Comparison of ENCODE assay signal across 17 cellular contexts in genomic region chr16:6122401-6122800, GRCh38.
DNase-seq lines count a peak whose midpoint lies in the region; ATAC-seq and TF ChIP-seq lines count a peak whose summit lies in the region.
"Had no signal": no experiment of that assay in that cellular context is flagged by ENCODE, and none has a peak within 500 bp of the region (broad histone marks: within the 10 kb centered on the region; RNA-seq: fewer than 3 reads in every experiment).

No MANE protein-coding gene starts in this region.

- H3K27me3 ChIP-seq in neural cell (ENCODE audit: insufficient read depth, low read depth, low read length): no peaks in the 10 kb centered on the region
- no peaks in the 10 kb centered on the region for H3K27me3 ChIP-seq in PC-3 (ENCODE audit: low read length)

- ATAC-seq in mucosa of descending colon (no peak), PC-3 (no peak)
- ATAC-seq: Panc1 had no signal

- H3K4me3 ChIP-seq in neural cell (ENCODE audit: low read length) (peak overlapping the region; percentile 16), mucosa of descending colon (no peak overlapping the region), PC-3 (ENCODE audit: low read length) (no peak overlapping the region)

- H3K9me3 ChIP-seq in neural cell (ENCODE audit: low read length): no peaks in the 10 kb centered on the region
- no peaks in the 10 kb centered on the region for H3K9me3 ChIP-seq in mucosa of descending colon
- no peaks in the 10 kb centered on the region for H3K9me3 ChIP-seq in PC-3 (ENCODE audit: low read length)

- no peak overlapping the region for H2AFZ ChIP-seq in neural cell (ENCODE audit: low read depth, low read length)
- no peak overlapping the region for H2AFZ ChIP-seq in PC-3 (ENCODE audit: low read length)

- H3K4me2 ChIP-seq in neural cell (ENCODE audit: low read length) (peak overlapping the region; percentile 29), PC-3 (ENCODE audit: low read length) (no peak overlapping the region)

- DNase-seq in NCI-H82 (lab: John Stamatoyannopoulos, UW): peak; percentile 57
- DNase-seq in NCI-H82 treated with DMSO at 0.1 percent for 48 hours (lab: John Stamatoyannopoulos, UW; ENCODE audit: unreplicated experiment): no peak
- no peak for DNase-seq in type B pancreatic cell (ENCODE audit: extremely low spot score, unreplicated experiment)
- no peak for DNase-seq in mucosa of descending colon
- DNase-seq in UCSD-AML1 (lab: John Stamatoyannopoulos, UW; ENCODE audit: unreplicated experiment): no peak
- DNase-seq in PC-3: no peak
- DNase-seq: C1 segment of cervical spinal cord, COR-L47, HCEC 1CT, KBM-7, NCI-H1092 treated with DMSO at 0.1 percent for 48 hours, NCI-H1694 treated with DMSO at 0.1 percent for 48 hours, SIG-M5 had no signal

- TF ChIP-seq EP300 in neural cell (conservative IDR thresholded peaks at IDR 0.05; ENCODE audit: poor library complexity, severe bottlenecking): peak; percentile 69

- CTCF ChIA-PET in PC-3 (lab: Charles Lee): no interaction called here

- no TSS peak for BruUV-seq in PC-3 (replicated peaks; lab: Mats Ljungman, UMichigan)

- TF ChIP-seq CTCF in brain (conservative IDR thresholded peaks at IDR 0.05) (no peak), neural cell (IDR thresholded peaks at IDR 0.05; ENCODE audit: poor library complexity, severe bottlenecking) (no peak), type B pancreatic cell (conservative IDR thresholded peaks at IDR 0.05) (no peak), mucosa of descending colon (IDR thresholded peaks at IDR 0.05) (no peak), PC-3 (conservative IDR thresholded peaks at IDR 0.05; ENCODE audit: low read depth, low read length) (no peak)

- H3K9ac ChIP-seq in neural cell (ENCODE audit: low read length) (peak overlapping the region; percentile 14), PC-3 (ENCODE audit: low read length) (no peak overlapping the region)

- H3K9me3 Mint-ChIP-seq in brain: peaks cover 0 to 5% (median 0%) of the 10 kb centered on the region in 5 experiments
- H3K9me3 Mint-ChIP-seq in type B pancreatic cell: peaks cover 6% of the 10 kb centered on the region

- H3K9me2 ChIP-seq in neural cell (ENCODE audit: insufficient read depth, low read length) (no peaks in the 10 kb centered on the region), PC-3 (replicated peaks; ENCODE audit: low read length) (no peaks in the 10 kb centered on the region)

- H3F3A ChIP-seq in neural cell (ENCODE audit: insufficient read depth, low read length, poor library complexity, severe bottlenecking) (peaks cover 5% of the 10 kb centered on the region), PC-3 (ENCODE audit: low read length, unreplicated experiment) (no peaks in the 10 kb centered on the region)

- H3K36me3 ChIP-seq in neural cell (ENCODE audit: insufficient read depth, low read length) (no peaks in the 10 kb centered on the region), mucosa of descending colon (ENCODE audit: low read depth) (no peaks in the 10 kb centered on the region), PC-3 (ENCODE audit: low read depth, low read length) (no peaks in the 10 kb centered on the region)

- no peak for TF ChIP-seq RAD21 in neural cell (conservative IDR thresholded peaks at IDR 0.05)

- H3K79me2 ChIP-seq in neural cell (replicated peaks; ENCODE audit: insufficient read depth, low read length) (no peaks in the 10 kb centered on the region), PC-3 (ENCODE audit: low read length) (no peaks in the 10 kb centered on the region)

- POLR2A ChIA-PET in PC-3 (lab: Charles Lee; ENCODE audit: unreplicated experiment): no interaction called here

- no peaks in the 10 kb centered on the region for H3K36me3 Mint-ChIP-seq in brain
- peaks cover 3% of the 10 kb centered on the region for H3K36me3 Mint-ChIP-seq in type B pancreatic cell

- H3K27ac ChIP-seq in neural cell (ENCODE audit: low read length) (peak overlapping the region; percentile 60), PC-3 (ENCODE audit: low read length) (no peak overlapping the region)
- H3K27ac ChIP-seq: 22Rv1 had no signal

- H3K27me3 Mint-ChIP-seq in brain: peaks cover 3% of the 10 kb centered on the region
- H3K27me3 Mint-ChIP-seq in type B pancreatic cell: no peaks in the 10 kb centered on the region

- peak overlapping the region in 1 of 5 experiments; percentile 52 for H3K4me3 Mint-ChIP-seq in brain
- peak overlapping the region; percentile 27 for H3K4me3 Mint-ChIP-seq in type B pancreatic cell

- no peaks in the 10 kb centered on the region for H3K4me1 ChIP-seq in mucosa of descending colon (ENCODE audit: low read depth)
- H3K4me1 ChIP-seq in PC-3 (ENCODE audit: insufficient read depth, low read length): no peaks in the 10 kb centered on the region

- intact Hi-C loops in mucosa of descending colon (cut with DNase I, micrococcal nuclease) (no loop called here), PC-3 (cut with micrococcal nuclease) (no loop called here)

- H3K27ac Mint-ChIP-seq in brain: peak overlapping the region in 3 of 5 experiments; percentile 8 to 85 (median 22)
- H3K27ac Mint-ChIP-seq in type B pancreatic cell: peak overlapping the region; percentile 72

- peaks cover 43% of the 10 kb centered on the region for H3K4me1 Mint-ChIP-seq in brain
- H3K4me1 Mint-ChIP-seq in type B pancreatic cell (ENCODE audit: unreplicated experiment): peaks cover 8% of the 10 kb centered on the region

- H4K20me1 ChIP-seq in neural cell (ENCODE audit: insufficient read depth): no peaks in the 10 kb centered on the region
- H4K20me1 ChIP-seq in PC-3 (ENCODE audit: low read length): no peaks in the 10 kb centered on the region

TF ChIP-seq in neural cell, 6 proteins besides CTCF, POLR2A, EP300 and RAD21:
- TF ChIP-seq SMC3 (conservative IDR thresholded peaks at IDR 0.05; ENCODE audit: poor library complexity): peak; percentile 17
- peak; percentile 19 for TF ChIP-seq POLR2AphosphoS5 (IDR thresholded peaks at IDR 0.05)
- no peak for TF ChIP-seq EZH2 (IDR thresholded peaks at IDR 0.05; ENCODE audit: borderline replicate concordance, insufficient read depth, low read length, poor library complexity, severe bottlenecking)
- TF ChIP-seq MXI1 (conservative IDR thresholded peaks at IDR 0.05; ENCODE audit: poor library complexity, severe bottlenecking): no peak
- TF ChIP-seq TAF1 (IDR thresholded peaks at IDR 0.05; ENCODE audit: low read depth): no peak
- TF ChIP-seq REST (IDR thresholded peaks at IDR 0.05; ENCODE audit: borderline replicate concordance): peak; percentile 25
